Comparison of ENCODE assay signal across 15 cellular contexts in the genomic region with DNA sequence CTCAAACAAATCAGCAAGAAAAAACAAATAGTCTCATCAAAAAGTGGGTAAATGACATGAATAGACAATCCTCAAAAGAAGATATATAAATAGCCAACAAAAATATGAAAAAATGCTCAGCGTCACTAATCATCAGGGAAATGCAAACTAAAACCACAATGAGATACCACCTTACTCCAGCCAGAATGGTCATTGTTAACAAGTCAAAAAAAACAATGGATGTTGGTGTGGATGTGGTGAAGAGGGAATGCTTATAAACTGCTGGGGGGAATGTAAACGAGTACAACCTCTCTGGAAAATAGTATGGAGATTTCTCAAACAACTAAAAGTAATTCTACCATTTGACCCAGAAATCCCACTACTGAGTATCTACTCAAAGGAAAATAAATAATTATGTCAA.
A peak's percentile ranks its signal among the peaks of the same experiment; 100 is the strongest.
DNase-seq lines count a peak whose midpoint lies in the region; ATAC-seq and TF ChIP-seq lines count a peak whose summit lies in the region.
"Had no signal": no experiment of that assay in that cellular context is flagged by ENCODE, and none has a peak within 500 bp of the region (broad histone marks: within the 10 kb centered on the region; RNA-seq: fewer than 3 reads in every experiment).

No MANE protein-coding gene starts in this region.

- ATAC-seq in HG02840 (IDR thresholded peaks at IDR 0.05; ENCODE audit: low FRiP score, unreplicated experiment), result no peak
- ATAC-seq: A549, GM12878, HCT116 had no signal

- DNase-seq in LHCN-M2 (ENCODE audit: low read depth), result peak; percentile 13
- peak; percentile 19 for DNase-seq in astrocyte of the cerebellum (ENCODE audit: low read depth)
- DNase-seq in fibroblast of the aortic adventitia (ENCODE audit: low read depth), result peak; percentile 40
- DNase-seq in amygdala (lab: John Stamatoyannopoulos, UW), result no peak
- DNase-seq in EL, result no peak
- DNase-seq: BE2C; Caco-2; CD8-positive, alpha-beta memory T cell; GM23248 had no signal

- POLR2A ChIA-PET in HEK293 (lab: Yijun Ruan, JAX), result no interaction called here

- no peak overlapping the region for H3K27ac ChIP-seq in HEK293 (ENCODE audit: extremely low read depth, low read depth, low read length)
- H3K27ac ChIP-seq: A549, C4-2B, GM23248 had no signal

- no peaks in the 10 kb centered on the region for H3K9me3 ChIP-seq in HEK293 (ENCODE audit: control insufficient read depth, insufficient read depth, low read depth, low read length)
- H3K9me3 ChIP-seq: A549, BE2C, Caco-2 had no signal

- H3K36me3 ChIP-seq in HEK293 (ENCODE audit: control insufficient read depth in 2 of 2, insufficient read depth in 1 of 2, low read length in 2 of 2), result no peaks in the 10 kb centered on the region
- H3K36me3 ChIP-seq: BE2C had no signal

- CTCF ChIA-PET in HEK293 (lab: Yijun Ruan, JAX), result no interaction called here

- TF ChIP-seq CTCF in HEK293 (tag by site-specific recombination; IDR thresholded peaks at IDR 0.05) (no peak), astrocyte of the cerebellum (IDR thresholded peaks at IDR 0.05; ENCODE audit: low read depth, low read length, missing control alignments) (no peak), fibroblast of the aortic adventitia (IDR thresholded peaks at IDR 0.05; ENCODE audit: insufficient read depth, low read length) (no peak)

- in situ Hi-C loops in astrocyte of the cerebellum (cut with HindIII; ENCODE audit: low sequenced_read_pairs), result no loop called here

- H3K4me1 ChIP-seq in HEK293 (ENCODE audit: control insufficient read depth, insufficient read depth, low read length), result no peaks in the 10 kb centered on the region
- H3K4me1 ChIP-seq: A549, BE2C, Caco-2 had no signal

- no peak overlapping the region for H3K4me3 ChIP-seq in HEK293 (ENCODE audit: low read depth, low read length)
- no peak overlapping the region for H3K4me3 ChIP-seq in astrocyte of the cerebellum (ENCODE audit: low read depth, low read length)
- H3K4me3 ChIP-seq in fibroblast of the aortic adventitia (ENCODE audit: low read depth, low read length), result no peak overlapping the region
- H3K4me3 ChIP-seq: A549, GM12878, GM23248 had no signal

TF ChIP-seq in HEK293, 187 proteins besides CTCF, POLR2A, EP300 and RAD21:
- TF ChIP-seq GLIS1 (tag by site-specific recombination; IDR thresholded peaks at IDR 0.05) (peak; percentile 51; the same call in 1 of the 2 replicates), KLF7 (tag by site-specific recombination; IDR thresholded peaks at IDR 0.05; ENCODE audit: borderline replicate concordance) (no peak)

Comparison
In these comparisons a context has a peak if more than half of its experiments do, and no peak if none do; other contexts are left out.
1. DNase-seq: peak in LHCN-M2 (single experiment), astrocyte of the cerebellum (single experiment) and fibroblast of the aortic adventitia (single experiment); none in amygdala (0 of 56) and EL (single experiment).